Comparison of ENCODE assay signal across 11 cellular contexts in the genomic region with DNA sequence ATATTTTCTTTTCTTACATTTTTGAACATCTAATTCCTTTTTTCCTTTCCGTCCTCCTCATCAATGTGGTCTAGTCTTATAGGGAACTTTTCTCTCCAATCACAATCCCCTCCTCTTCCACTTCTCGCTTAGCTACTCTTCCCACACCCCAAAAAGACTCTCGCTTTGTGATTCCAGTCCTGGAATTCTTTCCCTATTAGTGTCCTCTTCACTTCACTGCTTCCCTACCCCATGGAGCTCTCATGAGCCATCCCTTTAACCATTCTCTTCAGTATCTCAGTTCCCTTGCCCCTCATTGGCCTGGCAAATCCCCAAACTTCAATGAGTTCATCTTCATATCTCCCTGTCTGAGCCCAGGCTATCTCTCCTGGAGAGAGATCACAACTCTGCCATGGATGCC. TPM values are rescaled to one million over a fixed set of nuclear protein-coding genes. Genes with fewer than 3 reads are reported as not detected.
DNase-seq lines count a peak whose midpoint lies in the region; ATAC-seq, FAIRE-seq and TF ChIP-seq lines count a peak whose summit lies in the region.
"Had no signal": no experiment of that assay in that cellular context is flagged by ENCODE, and none has a peak within 500 bp of the region (broad histone marks: within the 10 kb centered on the region; RNA-seq: fewer than 3 reads in every experiment).

No MANE protein-coding gene starts in this region.

- DNase-seq in EH (ENCODE audit: low read depth): peak; percentile 77
- DNase-seq in GM12878 (ENCODE audit: low read depth, low spot score): no peak
- no peak for DNase-seq in osteocyte (ENCODE audit: extremely low spot score, unreplicated experiment)
- DNase-seq in GDM1 (lab: John Stamatoyannopoulos, UW): no peak
- no peak for DNase-seq in endothelial cell (ENCODE audit: low spot score)
- DNase-seq in BE2C: no peak
- DNase-seq: activated CD4-positive, alpha-beta T cell treated with anti-CD3 and anti-CD28 coated beads, Interleukin-2, amount 50 U/mL, for 1 hour; stimulated activated CD4-positive, alpha-beta T cell treated with anti-CD3 and anti-CD28 coated beads, Interleukin-4, amount 100 ng/mL, for 24 hours had no signal

- CTCF ChIA-PET in GM12878 (lab: Yijun Ruan, JAX): interaction anchor here (0.8 to 5.8 kb wide), 8 partner anchors 11 to 221 kb away, joined by 3 to 30 read pairs (median 5); no protein-coding TSS in a partner anchor

- no TSS peak for BruUV-seq in GM12878 (replicated peaks; lab: Mats Ljungman, UMichigan)

- intact Hi-C loops in GM12878 (cut with micrococcal nuclease; ENCODE audit: unreplicated experiment): loop anchor here (5.0 kb wide), 1 partner anchor 71 kb away; no protein-coding TSS in a partner anchor

- H3K4me3 ChIP-seq in Loucy (ENCODE audit: low read length, poor library complexity, severe bottlenecking) (peak overlapping the region; percentile 74), GM12878 (peak overlapping the region; percentile 58), BE2C (ENCODE audit: low read depth, low read length) (no peak overlapping the region)

- in situ Hi-C loops in GM12878 (cut with MboI): no loop called here

- no peak for ATAC-seq in GM12878

- TF ChIP-seq EP300 in GM12878 (IDR thresholded peaks at IDR 0.05; ENCODE audit: borderline replicate concordance in 1 of 2, control insufficient read depth in 1 of 2, low read depth in 2 of 2, low read length in 2 of 2): no peak

- TF ChIP-seq CTCF in Loucy (conservative IDR thresholded peaks at IDR 0.05; ENCODE audit: low read length) (no peak), GM12878 (IDR thresholded peaks at IDR 0.05 in 2 of 3, conservative IDR thresholded peaks at IDR 0.05 in 1 of 3; ENCODE audit: control insufficient read depth in 2 of 3, extremely low read depth in 1 of 3, insufficient read depth in 1 of 3, low read depth in 3 of 3, low read length in 3 of 3) (no peak), osteocyte (IDR thresholded peaks at IDR 0.05) (no peak), endothelial cell (IDR thresholded peaks at IDR 0.05; ENCODE audit: unreplicated experiment) (no peak), BE2C (IDR thresholded peaks at IDR 0.05; ENCODE audit: low read depth, low read length) (no peak)

- RAD21 ChIA-PET in GM12878 (lab: Charles Lee; ENCODE audit: unreplicated experiment): interaction anchor here (0.8 to 2.5 kb wide), 5 partner anchors 20 to 191 kb away, joined by 3 to 8 read pairs (median 5); no protein-coding TSS in a partner anchor

- H3K27me3 Mint-ChIP-seq in osteocyte (ENCODE audit: unreplicated experiment): no peaks in the 10 kb centered on the region
- peaks cover 11% of the 10 kb centered on the region for H3K27me3 Mint-ChIP-seq in endothelial cell (ENCODE audit: unreplicated experiment)

- peak overlapping the region; percentile 50 for H3K4me3 Mint-ChIP-seq in osteocyte (ENCODE audit: unreplicated experiment)
- H3K4me3 Mint-ChIP-seq in endothelial cell (ENCODE audit: unreplicated experiment): no peak overlapping the region

- H3K4me1 Mint-ChIP-seq in osteocyte (ENCODE audit: unreplicated experiment) (peaks cover 53% of the 10 kb centered on the region), endothelial cell (ENCODE audit: unreplicated experiment) (peaks cover 27% of the 10 kb centered on the region)

- peak overlapping the region; percentile 98 for H3K4me2 ChIP-seq in Loucy (ENCODE audit: low read depth, low read length, poor library complexity, severe bottlenecking)
- H3K4me2 ChIP-seq in GM12878 (ENCODE audit: control insufficient read depth, insufficient read depth): peak overlapping the region; percentile 65

- TF ChIP-seq POLR2A in GM12878 (IDR thresholded peaks at IDR 0.05; ENCODE audit: low read depth, low read length): no peak

- H3K79me2 ChIP-seq in Loucy (ENCODE audit: insufficient read depth, low read length) (peaks cover 74% of the 10 kb centered on the region), GM12878 (ENCODE audit: control insufficient read depth, insufficient read depth, low read length) (peaks cover 31% of the 10 kb centered on the region)

- H2AFZ ChIP-seq in Loucy (ENCODE audit: low read length) (no peak overlapping the region), GM12878 (ENCODE audit: control insufficient read depth, low read depth, low read length) (peak overlapping the region; percentile 28; the same call in 1 of the 2 replicates)

- H3K9ac ChIP-seq in Loucy (ENCODE audit: low read depth, low read length, poor library complexity, severe bottlenecking): peak overlapping the region; percentile 96
- peak overlapping the region; percentile 15; the same call in 1 of the 2 replicates for H3K9ac ChIP-seq in GM12878 (ENCODE audit: control insufficient read depth, insufficient read depth, low read length)
- H3K9ac ChIP-seq: KMS-11 had no signal

- POLR2A ChIA-PET in GM12878 (lab: Charles Lee): interaction anchor here (1.2 to 2.0 kb wide), 2 partner anchors 9 to 190 kb away, joined by 6 to 10 read pairs; no protein-coding TSS in a partner anchor

- SMC1A ChIA-PET in GM12878 (lab: Charles Lee; ENCODE audit: uncharacterized antibody, unreplicated experiment): interaction anchor here (0.7 to 1.5 kb wide), 12 partner anchors 10 to 142 kb away, joined by 3 to 10 read pairs (median 3); no protein-coding TSS in a partner anchor

- H3K36me3 Mint-ChIP-seq in osteocyte (ENCODE audit: unreplicated experiment): no peaks in the 10 kb centered on the region
- H3K36me3 Mint-ChIP-seq in endothelial cell (ENCODE audit: low read depth, unreplicated experiment): no peaks in the 10 kb centered on the region

- peak overlapping the region; percentile 97 for H3K27ac Mint-ChIP-seq in osteocyte (ENCODE audit: unreplicated experiment)
- H3K27ac Mint-ChIP-seq in endothelial cell (ENCODE audit: unreplicated experiment): no peak overlapping the region

- peak overlapping the region; percentile 57 for H3K27ac ChIP-seq in GM12878 (ENCODE audit: control insufficient read depth, insufficient read depth)
- H3K27ac ChIP-seq: KMS-11 had no signal

- H3K9me3 ChIP-seq in Loucy (ENCODE audit: insufficient read depth, low read depth, low read length) (no peaks in the 10 kb centered on the region), GM12878 (replicated peaks; ENCODE audit: control insufficient read depth, insufficient read depth, low read length) (no peaks in the 10 kb centered on the region), BE2C (no peaks in the 10 kb centered on the region)
- H3K9me3 ChIP-seq: breast epithelium had no signal

- no peaks in the 10 kb centered on the region for H3K36me3 ChIP-seq in Loucy (ENCODE audit: insufficient read depth, low read length)
- H3K36me3 ChIP-seq in GM12878 (ENCODE audit: control insufficient read depth in 2 of 2, insufficient read depth in 2 of 2, low read length in 1 of 2): no peaks in the 10 kb centered on the region
- no peaks in the 10 kb centered on the region for H3K36me3 ChIP-seq in BE2C
- H3K36me3 ChIP-seq: breast epithelium had no signal

- H3K9me2 ChIP-seq in Loucy (replicated peaks; ENCODE audit: low read depth, low read length): no peaks in the 10 kb centered on the region

- H4K20me1 ChIP-seq in Loucy (ENCODE audit: insufficient read depth, low read length, poor library complexity, severe bottlenecking) (peaks cover 25% of the 10 kb centered on the region), GM12878 (ENCODE audit: control insufficient read depth, insufficient read depth) (no peaks in the 10 kb centered on the region)

- no peak for FAIRE-seq in GM12878 (lab: Jason Lieb, UNC)

- H3F3A ChIP-seq in Loucy (ENCODE audit: low read depth): peaks cover 4% of the 10 kb centered on the region; the same call in 1 of the 2 replicates

- no peak for TF ChIP-seq RAD21 in GM12878 (IDR thresholded peaks at IDR 0.05; ENCODE audit: insufficient read depth, low read depth, low read length)

- H3K27me3 ChIP-seq in Loucy (ENCODE audit: insufficient read depth, low read length, poor library complexity, severe bottlenecking) (no peaks in the 10 kb centered on the region), GM12878 (replicated peaks in 1 of 2; ENCODE audit: control insufficient read depth in 2 of 2, insufficient read depth in 2 of 2, low read length in 1 of 2) (no peaks in the 10 kb centered on the region), BE2C (no peaks in the 10 kb centered on the region)
- H3K27me3 ChIP-seq: breast epithelium had no signal

- 100% methylated on average over 3 of the region's 3 CpGs for WGBS in GM12878 (ENCODE audit: insufficient coverage, insufficient replicate concordance, low lambda C conversion rate, missing lambda C conversion rate)

- H3K4me1 ChIP-seq in Loucy (ENCODE audit: insufficient read depth, low read length, poor library complexity, severe bottlenecking): peaks cover 79% of the 10 kb centered on the region
- H3K4me1 ChIP-seq in GM12878 (ENCODE audit: control insufficient read depth, insufficient read depth, low read length): peaks cover 44% of the 10 kb centered on the region
- peaks cover 29% of the 10 kb centered on the region for H3K4me1 ChIP-seq in BE2C

- H3K9me3 Mint-ChIP-seq in osteocyte (ENCODE audit: unreplicated experiment): no peaks in the 10 kb centered on the region
- H3K9me3 Mint-ChIP-seq in endothelial cell (ENCODE audit: unreplicated experiment): no peaks in the 10 kb centered on the region

TF ChIP-seq in GM12878, 131 proteins besides CTCF, POLR2A, EP300 and RAD21 (continues in another document):
- TF ChIP-seq RB1 (IDR thresholded peaks at IDR 0.05; ENCODE audit: borderline replicate concordance) (no peak), DPF2 (IDR thresholded peaks at IDR 0.05) (no peak), BCL11A (IDR thresholded peaks at IDR 0.05; ENCODE audit: low read depth, low read length) (no peak), SMAD1 (IDR thresholded peaks at IDR 0.05; ENCODE audit: low read depth, partially characterized antibody) (no peak), ZNF24 (IDR thresholded peaks at IDR 0.05) (no peak)

RNA-seq across cellular contexts. Expression of a gene that starts 55.3 kb away (rescaled TPM):
- 57.2 and 58.3 TPM in 2 replicates for total RNA-seq in GM12878 (2013; cell fraction: nucleolus; rRNA removed)
- 7.1 and 8.1 TPM in 2 replicates for total RNA-seq in GM12878 (2014; rRNA removed)
- 10.4 and 11.0 TPM in 2 replicates for total RNA-seq in GM12878 (2014; rRNA removed; fragmentation: Illumina TruSeq; extraction: Trizol)
- 8.7 and 9.1 TPM in 2 replicates for total RNA-seq in GM12878 (2021)
- polyA plus RNA-seq in GM12878 (2011; ENCODE audit: low read depth): 3.6 TPM
- polyA plus RNA-seq in GM12878 (2011; rRNA removed): 10.9 and 14.4 TPM in 2 replicates
- polyA plus RNA-seq in GM12878 (2011; cell fraction: cytosol; rRNA removed): 2.9 and 3.0 TPM in 2 replicates
- 11.1 and 17.3 TPM in 2 replicates for polyA plus RNA-seq in GM12878 (2011; cell fraction: nucleus; rRNA removed)
- polyA plus RNA-seq in GM12878 (2012): 4.0 and 4.5 TPM in 2 replicates
- polyA plus RNA-seq in GM12878 (2014; fragmentation: Illumina TruSeq; extraction: Trizol): 4.8 and 6.5 TPM in 2 replicates
- 1 to 10 TPM; 1.8 to 3.7 TPM for polyA plus RNA-seq in GM12878 (2014; fragmentation: Nextera tagmentation; extraction: Ambion mirVana)
- 3.1 and 4.2 TPM in 2 replicates for polyA plus RNA-seq in GM12878 (2014; rRNA removed)
- polyA plus RNA-seq in GM12878 (2016; fragmentation: Nextera tagmentation; extraction: Ambion mirVana): 1 to 10 TPM; 7.1 to 8.8 TPM
- polyA minus RNA-seq in GM12878 (2011; rRNA and poly(A)+ RNA removed): 38.6 and 84.4 TPM in 2 replicates
- 7.9 and 8.6 TPM in 2 replicates for polyA minus RNA-seq in GM12878 (2011; cell fraction: cytosol; rRNA and poly(A)+ RNA removed)
- polyA minus RNA-seq in GM12878 (2011; cell fraction: nucleus; rRNA and poly(A)+ RNA removed): 39.0 and 55.6 TPM in 2 replicates
- 10.4 and 10.6 TPM in 2 replicates for total RNA-seq in osteocyte
- total RNA-seq in endothelial cell (ENCODE audit: unreplicated experiment): 22.2 TPM
- polyA plus RNA-seq in BE2C (2012; ENCODE audit: insufficient read depth, insufficient read length, low read depth): 1.5 TPM
